In genomic region chr2:68559692-68560091, GRCh38 we compare ENCODE assay signal across 36 cellular contexts.
A peak's percentile ranks its signal among the peaks of the same experiment; 100 is the strongest.
DNase-seq lines count a peak whose midpoint lies in the region; ATAC-seq, FAIRE-seq and TF ChIP-seq lines count a peak whose summit lies in the region.
"Had no signal": no experiment of that assay in that cellular context is flagged by ENCODE, and none has a peak within 500 bp of the region (broad histone marks: within the 10 kb centered on the region; RNA-seq: fewer than 3 reads in every experiment).

No MANE protein-coding gene starts in this region.

- no peaks in the 10 kb centered on the region for H3K79me2 ChIP-seq in K562 (ENCODE audit: control insufficient read depth, insufficient read depth, low read length)

- intact Hi-C loops in activated CD4-positive, alpha-beta T cell treated with anti-CD3 and anti-CD28 coated beads for 36 hours (cut with DNase I, micrococcal nuclease) = no loop called here
- intact Hi-C loops in natural killer cell (cut with micrococcal nuclease) = no loop called here
- intact Hi-C loops in IMR-90 (cut with micrococcal nuclease) = no loop called here
- intact Hi-C loops in K562 (cut with micrococcal nuclease) = no loop called here

- no peak for DNase-seq in activated CD4-positive, alpha-beta T cell treated with anti-CD3 and anti-CD28 coated beads for 36 hours
- no peak for DNase-seq in activated CD4-positive, alpha-beta T cell treated with anti-CD3 and anti-CD28 coated beads, Interleukin-2, amount 10 ng/mL, durations not matched to agents 7 days and 5 days
- DNase-seq in natural killer cell treated with Interleukin-12 subunit alpha and Interleukin-12 subunit beta and Interleukin-15 and Interleukin-18, amount 100 ng/mL, for 72 hours (ENCODE audit: low spot score) = no peak
- DNase-seq in natural killer cell = no peak
- DNase-seq in IMR-90 = peak; percentile 6
- no peak for DNase-seq in K562 (ENCODE audit: extremely low read depth in 1 of 4, low spot score in 3 of 4)
- no peak for DNase-seq in GM13977 (ENCODE audit: low spot score)
- no peak for DNase-seq in activated effector memory CD4-positive, alpha-beta T cell treated with anti-CD3 and anti-CD28 coated beads, Interleukin-2, amount 50 U/mL, for 16 hours
- DNase-seq: 8988T; ACHN; AML-193; BE2C; C1 segment of cervical spinal cord; Caco-2; Calu3; CD4-positive, alpha-beta memory T cell; CD4-positive, alpha-beta T cell; CD4-positive, CD25-positive, alpha-beta regulatory T cell; CD8-positive, alpha-beta memory T cell; CD8-positive, alpha-beta T cell; COR-L47; DMS 273 treated with DMSO at 0.1 percent for 48 hours; DMS153; DMS79; DMS79 treated with DMSO at 0.1 percent for 48 hours; DND-41; EL had no signal

- FAIRE-seq in K562 (lab: Jason Lieb, UNC) = no peak
- FAIRE-seq: A204.1, A549, D721Med had no signal

- dilution Hi-C loops in IMR-90 (cut with HindIII; ENCODE audit: low sequenced_read_pairs, unreplicated experiment) = no loop called here

- POLR2A ChIA-PET in activated CD4-positive, alpha-beta T cell treated with anti-CD3 and anti-CD28 coated beads for 36 hours (lab: Charles Lee) = no interaction called here
- POLR2A ChIA-PET in activated CD4-positive, alpha-beta T cell treated with anti-CD3 and anti-CD28 coated beads, Interleukin-2, amount 10 ng/mL, durations not matched to agents 7 days and 5 days (lab: Charles Lee) = no interaction called here
- POLR2A ChIA-PET in IMR-90 (lab: Charles Lee; ENCODE audit: unreplicated experiment) = no interaction called here
- POLR2A ChIA-PET in K562 (lab: Yijun Ruan, JAX) = no interaction called here

- BruUV-seq in IMR-90 (replicated peaks; lab: Mats Ljungman, UMichigan) = no TSS peak
- no TSS peak for BruUV-seq in K562 (replicated peaks; lab: Mats Ljungman, UMichigan)

- H3K4me1 Mint-ChIP-seq in activated CD4-positive, alpha-beta T cell treated with anti-CD3 and anti-CD28 coated beads for 36 hours = peaks cover 11% of the 10 kb centered on the region
- peaks cover 10% of the 10 kb centered on the region for H3K4me1 Mint-ChIP-seq in activated CD4-positive, alpha-beta T cell treated with anti-CD3 and anti-CD28 coated beads, Interleukin-2, amount 10 ng/mL, durations not matched to agents 7 days and 5 days
- H3K4me1 Mint-ChIP-seq in natural killer cell treated with Interleukin-12 subunit alpha and Interleukin-12 subunit beta and Interleukin-15 and Interleukin-18, amount 100 ng/mL, for 72 hours (ENCODE audit: low read depth in 2 of 2) = peaks cover 3 to 16% of the 10 kb centered on the region in 2 donors
- no peaks in the 10 kb centered on the region for H3K4me1 Mint-ChIP-seq in natural killer cell
- H3K4me1 Mint-ChIP-seq: B cell; CD4-positive, alpha-beta memory T cell; CD4-positive, CD25-positive, alpha-beta regulatory T cell; CD8-positive, alpha-beta memory T cell had no signal

- H3K36me3 ChIP-seq in IMR-90 (ENCODE audit: control insufficient read depth, insufficient read depth, low read length) (no peaks in the 10 kb centered on the region), K562 (ENCODE audit: control insufficient read depth, insufficient read depth, low read length) (no peaks in the 10 kb centered on the region)
- H3K36me3 ChIP-seq: BE2C; BLaER1; BLaER1 treated with 17β-estradiol and CSF1 and Interleukin-3, amounts not matched to agents 10 nM and 100 nM had no signal

- H2AK5ac ChIP-seq in IMR-90 (ENCODE audit: low read depth, low read length) = no peak overlapping the region

- WGBS in IMR-90 (ENCODE audit: extremely low coverage in 2 of 2, insufficient read length in 1 of 2), 2 experiments = 100% methylated on average over 1 of the region's 2 CpGs; no CpG with 5 or more reads in 1 of the 2 experiments
- 28% methylated on average over 2 of the region's 2 CpGs for WGBS in K562 (ENCODE audit: insufficient coverage, low coverage, missing lambda C conversion rate)

- no peak overlapping the region for H2BK120ac ChIP-seq in IMR-90 (ENCODE audit: low read depth, low read length)

- no peaks in the 10 kb centered on the region for H3K9me3 ChIP-seq in IMR-90 (ENCODE audit: control insufficient read depth, insufficient read depth, low read length)
- no peaks in the 10 kb centered on the region for H3K9me3 ChIP-seq in K562 (replicated peaks; ENCODE audit: control insufficient read depth, insufficient read depth, low read depth, low read length)
- H3K9me3 ChIP-seq: A549; BE2C; BLaER1; BLaER1 treated with 17β-estradiol and CSF1 and Interleukin-3, amounts not matched to agents 10 nM and 100 nM; Caco-2 had no signal

- TF ChIP-seq POLR2A in IMR-90 (IDR thresholded peaks at IDR 0.05; ENCODE audit: low read depth, low read length) (no peak), K562 (conservative IDR thresholded peaks at IDR 0.05) (no peak)

- H3K9me3 Mint-ChIP-seq in activated CD4-positive, alpha-beta T cell treated with anti-CD3 and anti-CD28 coated beads for 36 hours (ENCODE audit: low read depth) = no peaks in the 10 kb centered on the region
- no peaks in the 10 kb centered on the region for H3K9me3 Mint-ChIP-seq in activated CD4-positive, alpha-beta T cell treated with anti-CD3 and anti-CD28 coated beads, Interleukin-2, amount 10 ng/mL, durations not matched to agents 7 days and 5 days
- no peaks in the 10 kb centered on the region for H3K9me3 Mint-ChIP-seq in natural killer cell treated with Interleukin-12 subunit alpha and Interleukin-12 subunit beta and Interleukin-15 and Interleukin-18, amount 100 ng/mL, for 72 hours
- H3K9me3 Mint-ChIP-seq in natural killer cell = no peaks in the 10 kb centered on the region
- H3K9me3 Mint-ChIP-seq: CD14-positive monocyte; CD4-positive, alpha-beta memory T cell; CD4-positive, alpha-beta T cell; CD8-positive, alpha-beta memory T cell; CD8-positive, alpha-beta T cell had no signal

- H2BK15ac ChIP-seq in IMR-90 (ENCODE audit: low read depth, low read length) = no peak overlapping the region

- H3K79me1 ChIP-seq in IMR-90 (ENCODE audit: low read depth in 1 of 2, low read length in 2 of 2) = no peaks in the 10 kb centered on the region

- no peak overlapping the region for H2AFZ ChIP-seq in IMR-90 (replicated peaks; ENCODE audit: low read length, poor library complexity)
- H2AFZ ChIP-seq in K562 (ENCODE audit: low read depth, low read length) = peak overlapping the region; percentile 83

- H3K4me2 ChIP-seq in IMR-90 (ENCODE audit: low read depth, low read length) (no peak overlapping the region), K562 (ENCODE audit: insufficient read depth, low read length) (no peak overlapping the region)
- H3K4me2 ChIP-seq: A549; BLaER1; BLaER1 treated with 17β-estradiol and CSF1 and Interleukin-3, amounts not matched to agents 10 nM and 100 nM had no signal

- H3K4me3 Mint-ChIP-seq in activated CD4-positive, alpha-beta T cell treated with anti-CD3 and anti-CD28 coated beads for 36 hours = no peak overlapping the region
- H3K4me3 Mint-ChIP-seq in activated CD4-positive, alpha-beta T cell treated with anti-CD3 and anti-CD28 coated beads, Interleukin-2, amount 10 ng/mL, durations not matched to agents 7 days and 5 days = no peak overlapping the region
- peak overlapping the region; percentile 67 for H3K4me3 Mint-ChIP-seq in natural killer cell treated with Interleukin-12 subunit alpha and Interleukin-12 subunit beta and Interleukin-15 and Interleukin-18, amount 100 ng/mL, for 72 hours
- no peak overlapping the region for H3K4me3 Mint-ChIP-seq in natural killer cell
- H3K4me3 Mint-ChIP-seq: B cell; CD14-positive monocyte; CD4-positive, alpha-beta memory T cell; CD4-positive, alpha-beta T cell; CD4-positive, CD25-positive, alpha-beta regulatory T cell; CD8-positive, alpha-beta memory T cell; CD8-positive, alpha-beta T cell had no signal

- in situ Hi-C loops in IMR-90 (cut with MboI; ENCODE audit: low sequenced_read_pairs) = no loop called here
- in situ Hi-C loops in K562 (cut with MboI) = no loop called here
- in situ Hi-C loops in GM13977 (cut with MboI; ENCODE audit: low pct_unique_long_range_greater_than_20kb, low sequenced_read_pairs, unreplicated experiment) = no loop called here

- no peak overlapping the region for H2AK9ac ChIP-seq in IMR-90 (replicated peaks; ENCODE audit: low read depth, low read length, poor library complexity)

- H3K9ac ChIP-seq in IMR-90 (ENCODE audit: low read depth, low read length) (no peak overlapping the region), K562 (ENCODE audit: insufficient read depth in 1 of 2, low read depth in 2 of 2, low read length in 2 of 2) (no peak overlapping the region)
- H3K9ac ChIP-seq: BLaER1; BLaER1 treated with 17β-estradiol and CSF1 and Interleukin-3, amounts not matched to agents 10 nM and 100 nM had no signal

- no peak overlapping the region for H2BK5ac ChIP-seq in IMR-90 (ENCODE audit: low read depth, low read length, poor library complexity, severe bottlenecking)

- peak; percentile 65 for ATAC-seq in activated CD4-positive, alpha-beta T cell treated with anti-CD3 and anti-CD28 coated beads for 36 hours
- ATAC-seq in natural killer cell treated with Interleukin-12 subunit alpha and Interleukin-12 subunit beta and Interleukin-15 and Interleukin-18, amount 100 ng/mL, for 72 hours = peak in 1 of 2 donors; percentile 52
- ATAC-seq in natural killer cell = no peak
- no peak for ATAC-seq in IMR-90 (ENCODE audit: low read depth)
- no peak for ATAC-seq in K562
- ATAC-seq: A549; CD8-positive, alpha-beta T cell had no signal

- H4K8ac ChIP-seq in IMR-90 (ENCODE audit: low read depth in 2 of 2, low read length in 2 of 2) = no peak overlapping the region

- TF ChIP-seq EP300 in K562 (IDR thresholded peaks at IDR 0.05; ENCODE audit: low read length) = no peak

- H2BK20ac ChIP-seq in IMR-90 (ENCODE audit: low read depth, low read length) = no peak overlapping the region

- no peak overlapping the region for H3K23ac ChIP-seq in IMR-90 (ENCODE audit: low read depth, low read length)

- TF ChIP-seq RAD21 in IMR-90 (IDR thresholded peaks at IDR 0.05; ENCODE audit: low read length) = no peak
- no peak for TF ChIP-seq RAD21 in K562 (CRISPR knock-in tag; conservative IDR thresholded peaks at IDR 0.05 in 1 of 2, IDR thresholded peaks at IDR 0.05 in 1 of 2)

- no peak for TF ChIP-seq CTCF in natural killer cell (IDR thresholded peaks at IDR 0.05)
- no peak for TF ChIP-seq CTCF in IMR-90 (conservative IDR thresholded peaks at IDR 0.05; ENCODE audit: low read depth, low read length)
- TF ChIP-seq CTCF in K562 (IDR thresholded peaks at IDR 0.05 in 2 of 3, conservative IDR thresholded peaks at IDR 0.05 in 1 of 3; ENCODE audit: insufficient read depth in 2 of 3, low read depth in 1 of 3, low read length in 3 of 3) = no peak
- no peak for TF ChIP-seq CTCF in GM13977 (IDR thresholded peaks at IDR 0.05; ENCODE audit: extremely low read depth, insufficient read depth, missing control alignments)

- no peaks in the 10 kb centered on the region for H3K27me3 Mint-ChIP-seq in activated CD4-positive, alpha-beta T cell treated with anti-CD3 and anti-CD28 coated beads for 36 hours
- no peaks in the 10 kb centered on the region for H3K27me3 Mint-ChIP-seq in activated CD4-positive, alpha-beta T cell treated with anti-CD3 and anti-CD28 coated beads, Interleukin-2, amount 10 ng/mL, durations not matched to agents 7 days and 5 days
- peaks cover 5 to 8% of the 10 kb centered on the region in 2 donors for H3K27me3 Mint-ChIP-seq in natural killer cell treated with Interleukin-12 subunit alpha and Interleukin-12 subunit beta and Interleukin-15 and Interleukin-18, amount 100 ng/mL, for 72 hours
- peaks cover 4 to 13% of the 10 kb centered on the region in 2 donors for H3K27me3 Mint-ChIP-seq in natural killer cell (ENCODE audit: low read depth in 2 of 2)
- H3K27me3 Mint-ChIP-seq: B cell; CD4-positive, alpha-beta T cell; CD4-positive, CD25-positive, alpha-beta regulatory T cell had no signal

- no peaks in the 10 kb centered on the region for H3K27me3 ChIP-seq in IMR-90 (ENCODE audit: control insufficient read depth, insufficient read depth, low read length)
- H3K27me3 ChIP-seq in K562 (ENCODE audit: control insufficient read depth in 2 of 2, insufficient read depth in 2 of 2, low read length in 2 of 2) = no peaks in the 10 kb centered on the region
- H3K27me3 ChIP-seq: BE2C; BLaER1; BLaER1 treated with 17β-estradiol and CSF1 and Interleukin-3, amounts not matched to agents 10 nM and 100 nM had no signal

- H3K4me1 ChIP-seq in IMR-90 (ENCODE audit: control insufficient read depth, insufficient read depth, low read length) (no peaks in the 10 kb centered on the region), K562 (replicated peaks in 1 of 2; ENCODE audit: control insufficient read depth in 2 of 2, insufficient read depth in 2 of 2, low read length in 2 of 2) (peaks cover 0 to 20% of the 10 kb centered on the region in 2 experiments; a peak in 3 of 5 replicates)
- H3K4me1 ChIP-seq: A549; BE2C; BLaER1; BLaER1 treated with 17β-estradiol and CSF1 and Interleukin-3, amounts not matched to agents 10 nM and 100 nM; Caco-2 had no signal

- no peak overlapping the region for H3K4ac ChIP-seq in IMR-90 (ENCODE audit: low read depth, low read length)

- H3K18ac ChIP-seq in IMR-90 (ENCODE audit: low read depth, low read length) = no peak overlapping the region

- H4K91ac ChIP-seq in IMR-90 (ENCODE audit: insufficient read depth, low read depth, low read length) = no peak overlapping the region

- H3K4me3 ChIP-seq in IMR-90 (ENCODE audit: insufficient read depth, low read depth, low read length) (no peak overlapping the region), K562 (no peak overlapping the region)
- H3K4me3 ChIP-seq: A549; BLaER1; BLaER1 treated with 17β-estradiol and CSF1 and Interleukin-3, amounts not matched to agents 10 nM and 100 nM had no signal

- H3K9me1 ChIP-seq in IMR-90 (ENCODE audit: insufficient read depth, low read length) = no peaks in the 10 kb centered on the region
- no peaks in the 10 kb centered on the region for H3K9me1 ChIP-seq in K562 (ENCODE audit: control insufficient read depth, insufficient read depth, low read length)

- no peak overlapping the region for H3K27ac Mint-ChIP-seq in activated CD4-positive, alpha-beta T cell treated with anti-CD3 and anti-CD28 coated beads for 36 hours
- H3K27ac Mint-ChIP-seq in activated CD4-positive, alpha-beta T cell treated with anti-CD3 and anti-CD28 coated beads, Interleukin-2, amount 10 ng/mL, durations not matched to agents 7 days and 5 days = no peak overlapping the region
- peak overlapping the region in 1 of 2 donors; percentile 37 for H3K27ac Mint-ChIP-seq in natural killer cell treated with Interleukin-12 subunit alpha and Interleukin-12 subunit beta and Interleukin-15 and Interleukin-18, amount 100 ng/mL, for 72 hours
- H3K27ac Mint-ChIP-seq in natural killer cell = no peak overlapping the region
- H3K27ac Mint-ChIP-seq: B cell; CD14-positive monocyte; CD4-positive, alpha-beta memory T cell; CD4-positive, alpha-beta T cell; CD4-positive, CD25-positive, alpha-beta regulatory T cell; CD8-positive, alpha-beta T cell had no signal

- CTCF ChIA-PET in activated CD4-positive, alpha-beta T cell treated with anti-CD3 and anti-CD28 coated beads for 36 hours (lab: Charles Lee) = interaction anchor here (0.5 to 1.5 kb wide), 3 partner anchors 96 to 408 kb away, joined by 3 read pairs; no protein-coding TSS in a partner anchor
- CTCF ChIA-PET in activated CD4-positive, alpha-beta T cell treated with anti-CD3 and anti-CD28 coated beads, Interleukin-2, amount 10 ng/mL, durations not matched to agents 7 days and 5 days (lab: Charles Lee) = no interaction called here
- CTCF ChIA-PET in IMR-90 (lab: Yijun Ruan, JAX) (no interaction called here), K562 (lab: Yijun Ruan, JAX; ENCODE audit: low intra/inter-chr PET ratio) (no interaction called here)

- no peak overlapping the region for H3K14ac ChIP-seq in IMR-90 (replicated peaks; ENCODE audit: low read depth, low read length)

- H3K27ac ChIP-seq in IMR-90 (ENCODE audit: insufficient read depth, low read length) (no peak overlapping the region), K562 (ENCODE audit: extremely low read depth, low read depth, low read length) (no peak overlapping the region)
- H3K27ac ChIP-seq: 22Rv1; A549; BLaER1; BLaER1 treated with 17β-estradiol and CSF1 and Interleukin-3, amounts not matched to agents 10 nM and 100 nM; C4-2B had no signal

- H4K5ac ChIP-seq in IMR-90 (ENCODE audit: low read depth, low read length) = no peak overlapping the region

- H4K20me1 ChIP-seq in IMR-90 (ENCODE audit: insufficient read depth, low read length) = no peaks in the 10 kb centered on the region
- H4K20me1 ChIP-seq in K562 (replicated peaks; ENCODE audit: control insufficient read depth, insufficient read depth, low read length) = no peaks in the 10 kb centered on the region
- H4K20me1 ChIP-seq: BLaER1; BLaER1 treated with 17β-estradiol and CSF1 and Interleukin-3, amounts not matched to agents 10 nM and 100 nM had no signal

- H3K56ac ChIP-seq in IMR-90 (ENCODE audit: extremely low read depth, insufficient read depth, low read length) = no peak overlapping the region

- no peaks in the 10 kb centered on the region for H3K36me3 Mint-ChIP-seq in activated CD4-positive, alpha-beta T cell treated with anti-CD3 and anti-CD28 coated beads for 36 hours (ENCODE audit: low read depth)
- H3K36me3 Mint-ChIP-seq in activated CD4-positive, alpha-beta T cell treated with anti-CD3 and anti-CD28 coated beads, Interleukin-2, amount 10 ng/mL, durations not matched to agents 7 days and 5 days (ENCODE audit: low read depth) = no peaks in the 10 kb centered on the region
- H3K36me3 Mint-ChIP-seq in natural killer cell treated with Interleukin-12 subunit alpha and Interleukin-12 subunit beta and Interleukin-15 and Interleukin-18, amount 100 ng/mL, for 72 hours = no peaks in the 10 kb centered on the region
- no peaks in the 10 kb centered on the region for H3K36me3 Mint-ChIP-seq in natural killer cell
- H3K36me3 Mint-ChIP-seq: CD14-positive monocyte; CD4-positive, CD25-positive, alpha-beta regulatory T cell; CD8-positive, alpha-beta memory T cell; CD8-positive, alpha-beta T cell had no signal
